Comparison of ENCODE assay signal across 1 cellular context in the genomic region with DNA sequence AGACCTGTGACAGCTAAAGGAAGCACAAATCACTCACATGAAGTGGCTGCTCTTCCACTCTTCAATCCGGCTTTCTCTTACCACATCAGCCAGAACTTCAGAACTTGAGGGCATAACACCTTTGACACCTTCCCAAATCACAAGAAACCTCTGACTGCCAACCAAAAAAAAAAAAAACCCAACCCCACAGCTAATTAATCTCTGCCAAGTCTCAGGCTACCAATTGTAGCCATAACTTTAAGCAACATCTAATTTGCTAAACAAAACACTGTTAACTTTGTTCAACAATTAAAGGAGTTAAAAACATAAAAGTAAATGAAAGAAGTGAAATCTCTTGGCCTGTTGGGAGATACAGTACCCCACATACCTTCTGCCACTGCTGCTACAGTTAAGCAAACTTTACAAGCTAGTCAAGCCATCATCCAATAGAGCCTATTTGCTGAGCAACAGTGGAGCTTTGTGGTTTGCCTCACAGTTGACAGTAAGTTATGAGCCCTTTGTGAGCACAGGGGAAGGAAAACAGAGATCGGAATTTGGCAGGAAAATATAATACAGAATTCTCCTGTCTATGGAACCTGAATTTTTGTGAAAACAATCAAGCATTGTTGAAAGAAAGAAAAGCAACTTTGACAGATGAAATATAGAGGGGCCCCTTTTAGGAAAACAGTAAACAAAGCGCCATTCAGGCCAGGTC.
TF ChIP-seq lines count a peak whose summit lies in the region.

A gene (minus strand): TSS at position 490 of the 694 bp plus-strand sequence. CDS start 15,298 bp downstream, outside the sequence.

TF ChIP-seq in IMR-90, 13 proteins besides CTCF, POLR2A, EP300 and RAD21:
- TF ChIP-seq RCOR1 (IDR thresholded peaks at IDR 0.05; ENCODE audit: insufficient replicate concordance, low read length) (no peak), NFE2L2 (IDR thresholded peaks at IDR 0.05; ENCODE audit: low read depth, low read length) (no peak), BHLHE40 (IDR thresholded peaks at IDR 0.05; ENCODE audit: low read depth, low read length) (no peak), CEBPB (IDR thresholded peaks at IDR 0.05; ENCODE audit: low read depth, low read length) (no peak), RFX5 (IDR thresholded peaks at IDR 0.05; ENCODE audit: low read depth, low read length) (no peak), FOS (IDR thresholded peaks at IDR 0.05; ENCODE audit: low read depth, low read length) (no peak), MAFK (IDR thresholded peaks at IDR 0.05; ENCODE audit: low read depth, low read length) (no peak), SMC3 (IDR thresholded peaks at IDR 0.05; ENCODE audit: low read depth, low read length) (no peak), MAZ (IDR thresholded peaks at IDR 0.05; ENCODE audit: borderline replicate concordance, low read depth, low read length) (no peak), MXI1 (IDR thresholded peaks at IDR 0.05; ENCODE audit: borderline replicate concordance, low read depth, low read length) (no peak), CHD1 (IDR thresholded peaks at IDR 0.05; ENCODE audit: low read depth, low read length) (no peak)
- TF ChIP-seq, protein P1, sequence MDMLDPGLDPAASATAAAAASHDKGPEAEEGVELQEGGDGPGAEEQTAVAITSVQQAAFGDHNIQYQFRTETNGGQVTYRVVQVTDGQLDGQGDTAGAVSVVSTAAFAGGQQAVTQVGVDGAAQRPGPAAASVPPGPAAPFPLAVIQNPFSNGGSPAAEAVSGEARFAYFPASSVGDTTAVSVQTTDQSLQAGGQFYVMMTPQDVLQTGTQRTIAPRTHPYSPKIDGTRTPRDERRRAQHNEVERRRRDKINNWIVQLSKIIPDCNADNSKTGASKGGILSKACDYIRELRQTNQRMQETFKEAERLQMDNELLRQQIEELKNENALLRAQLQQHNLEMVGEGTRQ (IDR thresholded peaks at IDR 0.05; ENCODE audit: low read depth, low read length): no peak
- TF ChIP-seq, protein P2, sequence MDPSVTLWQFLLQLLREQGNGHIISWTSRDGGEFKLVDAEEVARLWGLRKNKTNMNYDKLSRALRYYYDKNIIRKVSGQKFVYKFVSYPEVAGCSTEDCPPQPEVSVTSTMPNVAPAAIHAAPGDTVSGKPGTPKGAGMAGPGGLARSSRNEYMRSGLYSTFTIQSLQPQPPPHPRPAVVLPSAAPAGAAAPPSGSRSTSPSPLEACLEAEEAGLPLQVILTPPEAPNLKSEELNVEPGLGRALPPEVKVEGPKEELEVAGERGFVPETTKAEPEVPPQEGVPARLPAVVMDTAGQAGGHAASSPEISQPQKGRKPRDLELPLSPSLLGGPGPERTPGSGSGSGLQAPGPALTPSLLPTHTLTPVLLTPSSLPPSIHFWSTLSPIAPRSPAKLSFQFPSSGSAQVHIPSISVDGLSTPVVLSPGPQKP (IDR thresholded peaks at IDR 0.05; ENCODE audit: borderline replicate concordance, low read depth, low read length): no peak
